8 cellular contexts compared by ENCODE assay signal in the genomic region with DNA sequence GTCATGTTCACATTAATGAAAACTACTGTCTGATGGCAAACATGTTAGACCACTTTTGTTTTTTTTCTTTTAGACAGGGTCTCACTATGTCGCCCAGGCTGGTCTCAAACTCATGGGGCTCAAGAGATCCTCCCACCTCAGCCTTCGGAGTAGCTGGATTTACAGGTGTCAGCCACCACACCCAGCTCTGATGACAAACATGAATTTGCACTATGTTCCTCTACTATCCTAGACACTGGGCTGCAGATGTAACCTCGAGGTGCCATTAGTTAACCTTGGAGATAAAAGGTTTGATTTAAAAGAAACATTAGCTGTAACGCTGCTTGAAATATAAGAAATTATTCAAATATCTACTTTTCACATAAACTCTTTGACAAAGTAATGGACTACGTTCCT. TPM values are rescaled to one million over a fixed set of nuclear protein-coding genes. Genes with fewer than 3 reads are reported as not detected.
DNase-seq lines count a peak whose midpoint lies in the region; ATAC-seq and TF ChIP-seq lines count a peak whose summit lies in the region.

No MANE protein-coding gene starts in this region.

- H3K27ac ChIP-seq in mammary epithelial cell (ENCODE audit: insufficient read depth, low read depth, low read length) (peak overlapping the region; percentile 99), rectal smooth muscle tissue (ENCODE audit: low read depth, low read length) (peak overlapping the region; percentile 10)

- H3K9me3 ChIP-seq in mammary epithelial cell (replicated peaks; ENCODE audit: insufficient read depth, low read length): no peaks in the 10 kb centered on the region

- no peaks in the 10 kb centered on the region for H4K20me1 ChIP-seq in mammary epithelial cell (ENCODE audit: insufficient read depth, low read length)

- WGBS in mammary epithelial cell (ENCODE audit: low coverage, missing lambda C conversion rate): 8% methylated on average over 5 of the region's 5 CpGs

- H2AFZ ChIP-seq in mammary epithelial cell (ENCODE audit: low read depth, low read length): no peak overlapping the region

- H3K9ac ChIP-seq in mammary epithelial cell (ENCODE audit: insufficient read depth, low read length): peak overlapping the region; percentile 97
- H3K9ac ChIP-seq in rectal smooth muscle tissue (ENCODE audit: low read length): no peak overlapping the region

- no peak for TF ChIP-seq CTCF in mammary epithelial cell (conservative IDR thresholded peaks at IDR 0.05 in 1 of 2, IDR thresholded peaks at IDR 0.05 in 1 of 2; ENCODE audit: extremely low read depth in 1 of 2, insufficient read depth in 1 of 2, low read depth in 1 of 2, low read length in 2 of 2)

- H3K4me1 ChIP-seq in mammary epithelial cell (ENCODE audit: insufficient read depth, low read length) (peaks cover 77% of the 10 kb centered on the region), rectal smooth muscle tissue (ENCODE audit: control insufficient read depth, insufficient read depth, low read length) (peaks cover 4% of the 10 kb centered on the region)

- H3K4me2 ChIP-seq in mammary epithelial cell (ENCODE audit: insufficient read depth, low read depth, low read length): peak overlapping the region; percentile 90

- TSS peak; percentile 64 for BruUV-seq in mammary epithelial cell (replicated peaks; lab: Mats Ljungman, UMichigan)

- in situ Hi-C loops in mammary epithelial cell (cut with MboI; ENCODE audit: low sequenced_read_pairs in 2 of 2): loop anchor here in 1 of 2 donors (25.0 kb wide), 1 partner anchor 349 kb away; a partner anchor contains a TSS

- H3K36me3 ChIP-seq in mammary epithelial cell (ENCODE audit: insufficient read depth, low read length) (no peaks in the 10 kb centered on the region), rectal smooth muscle tissue (ENCODE audit: control insufficient read depth, insufficient read depth, low read length) (no peaks in the 10 kb centered on the region)

- ATAC-seq in GM19043 (IDR thresholded peaks at IDR 0.05; ENCODE audit: low read depth, unreplicated experiment): peak; percentile 22
- peak; percentile 16 for ATAC-seq in HG03175 (IDR thresholded peaks at IDR 0.05; ENCODE audit: unreplicated experiment)
- no peak for ATAC-seq in HG03196 (IDR thresholded peaks at IDR 0.05; ENCODE audit: unreplicated experiment)

- intact Hi-C loops in mammary epithelial cell (cut with micrococcal nuclease): loop anchor here (1.0 to 2.0 kb wide), 4 partner anchors 8 to 59 kb away; a partner anchor contains a TSS

- peaks cover 89% of the 10 kb centered on the region for H3K79me2 ChIP-seq in mammary epithelial cell (ENCODE audit: insufficient read depth, low read length)

- CTCF ChIA-PET in mammary epithelial cell (lab: Charles Lee; ENCODE audit: low non-redundant PET): no interaction called here

- DNase-seq in mammary epithelial cell (no peak), UCSD-AML1 (lab: John Stamatoyannopoulos, UW; ENCODE audit: unreplicated experiment) (no peak), NOMO-1 treated with DMSO at 0.1 percent for 48 hours (lab: John Stamatoyannopoulos, UW; ENCODE audit: unreplicated experiment) (no peak)
- no peak for DNase-seq in activated CD4-positive, alpha-beta T cell treated with anti-CD3 and anti-CD28 coated beads for 48 hours

- dilution Hi-C loops in mammary epithelial cell (cut with HindIII; ENCODE audit: low sequenced_read_pairs): no loop called here

- H3K4me3 ChIP-seq in mammary epithelial cell (replicated peaks in 1 of 3; ENCODE audit: insufficient read depth in 1 of 3, low read depth in 2 of 3, low read length in 3 of 3) (peak overlapping the region; percentile 26 to 40 (median 37)), rectal smooth muscle tissue (ENCODE audit: low read length) (peak overlapping the region; percentile 18)

- H3K27me3 ChIP-seq in mammary epithelial cell (ENCODE audit: insufficient read depth, low read length): no peaks in the 10 kb centered on the region
- no peaks in the 10 kb centered on the region for H3K27me3 ChIP-seq in rectal smooth muscle tissue (ENCODE audit: control insufficient read depth, insufficient read depth, low read length)

RNA-seq across cellular contexts. Expression of a gene that starts 8.1 kb away (rescaled TPM):
- 10 to 100 TPM; 30.8 to 60.7 TPM for total RNA-seq in mammary epithelial cell
- polyA plus RNA-seq in mammary epithelial cell: 56.7 TPM
- 35.7 TPM for polyA minus RNA-seq in mammary epithelial cell

RNA-seq across cellular contexts. Expression of a gene that starts 52.6 kb away (rescaled TPM):
- total RNA-seq in mammary epithelial cell: 10 to 100 TPM; 52.1 to 59.7 TPM
- polyA plus RNA-seq in mammary epithelial cell: 22.5 TPM
- 105 TPM for polyA minus RNA-seq in mammary epithelial cell
